20 cellular contexts compared by ENCODE assay signal in the genomic region with DNA sequence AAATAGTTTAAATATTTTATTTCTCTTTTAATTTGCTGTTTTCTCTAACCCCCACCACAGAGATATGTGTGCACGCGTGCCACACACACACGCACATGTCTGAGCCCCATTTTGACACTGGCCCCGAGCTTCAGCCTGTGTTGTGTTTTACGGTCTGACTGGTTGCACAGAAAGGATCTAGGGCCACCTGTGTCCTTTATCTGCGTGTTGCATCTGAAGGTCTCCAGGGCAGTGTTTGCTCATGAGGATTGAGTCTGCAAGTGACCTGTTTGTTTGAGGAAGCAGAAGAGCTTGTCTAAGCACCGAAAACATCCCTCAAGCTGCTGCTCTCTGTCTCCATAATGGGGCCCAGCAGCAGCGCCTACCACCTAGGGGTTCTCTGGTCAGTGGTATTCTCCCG.
DNase-seq lines count a peak whose midpoint lies in the region; ATAC-seq and TF ChIP-seq lines count a peak whose summit lies in the region.
"Had no signal": no experiment of that assay in that cellular context is flagged by ENCODE, and none has a peak within 500 bp of the region (broad histone marks: within the 10 kb centered on the region; RNA-seq: fewer than 3 reads in every experiment).

No MANE protein-coding gene starts in this region.

- H3K4me2 ChIP-seq in GM23338 (no peak overlapping the region), mesendoderm (ENCODE audit: low read length) (no peak overlapping the region)

- no peak overlapping the region for H3K9ac ChIP-seq in mesendoderm (ENCODE audit: low read length)

- ATAC-seq in GM23338 (no peak), GM21515 (IDR thresholded peaks at IDR 0.05; ENCODE audit: unreplicated experiment) (no peak)
- ATAC-seq: CD8-positive, alpha-beta T cell; gastroesophageal sphincter had no signal

- H3K36me3 Mint-ChIP-seq in Caco-2 (ENCODE audit: insufficient read depth, unreplicated experiment) = no peaks in the 10 kb centered on the region
- H3K36me3 Mint-ChIP-seq in GM23338 (ENCODE audit: low read depth) = no peaks in the 10 kb centered on the region
- H3K36me3 Mint-ChIP-seq in activated T-helper 2 cell treated with anti-CD3 and anti-CD28 coated beads, Interferon-gamma antibody, Interleukin-2, Interleukin-4, amounts not matched to agents 10 μg/mL and 5 μg/mL and 100 μg/mL, durations not matched to agents 14 hours and 24 hours and 36 hours (ENCODE audit: low read depth) = no peaks in the 10 kb centered on the region
- no peaks in the 10 kb centered on the region for H3K36me3 Mint-ChIP-seq in activated T-helper 1 cell treated with anti-CD3 and anti-CD28 coated beads, Interleukin-12 subunit alpha, Interleukin-12 subunit beta, Interleukin-2, Interleukin-4 antibody, amounts not matched to agents 30 ng/mL and 10 ng/mL and 1 ng/mL, durations not matched to agents 14 hours and 24 hours and 36 hours (ENCODE audit: low read depth)
- H3K36me3 Mint-ChIP-seq: activated naive CD4-positive, alpha-beta T cell treated with anti-CD3 and anti-CD28 coated beads, Interleukin-2, amount 50 U/mL, for 24 hours; CD8-positive, alpha-beta T cell had no signal

- H3K4me1 Mint-ChIP-seq in Caco-2 (ENCODE audit: low read depth, unreplicated experiment) = peaks cover 33% of the 10 kb centered on the region
- peaks cover 8% of the 10 kb centered on the region; the same call in 2 of the 3 replicates for H3K4me1 Mint-ChIP-seq in GM23338
- no peaks in the 10 kb centered on the region for H3K4me1 Mint-ChIP-seq in activated T-helper 2 cell treated with anti-CD3 and anti-CD28 coated beads, Interferon-gamma antibody, Interleukin-2, Interleukin-4, amounts not matched to agents 10 μg/mL and 5 μg/mL and 100 μg/mL, durations not matched to agents 14 hours and 24 hours and 36 hours (ENCODE audit: low read depth)
- H3K4me1 Mint-ChIP-seq in activated T-helper 1 cell treated with anti-CD3 and anti-CD28 coated beads, Interleukin-12 subunit alpha, Interleukin-12 subunit beta, Interleukin-2, Interleukin-4 antibody, amounts not matched to agents 30 ng/mL and 10 ng/mL and 1 ng/mL, durations not matched to agents 14 hours and 24 hours and 36 hours (ENCODE audit: low read depth) = no peaks in the 10 kb centered on the region
- H3K4me1 Mint-ChIP-seq: activated B cell treated with CpG ODN at 0.5 μM for 24 hours; activated naive CD4-positive, alpha-beta T cell treated with anti-CD3 and anti-CD28 coated beads, Interleukin-2, amount 50 U/mL, for 24 hours had no signal

- H3K79me1 ChIP-seq in mesendoderm (ENCODE audit: low read length) = no peaks in the 10 kb centered on the region

- peak overlapping the region; percentile 37 for H3K56ac ChIP-seq in mesendoderm (ENCODE audit: low read length)

- H3K4me1 ChIP-seq in Caco-2 = peaks cover 36% of the 10 kb centered on the region
- H3K4me1 ChIP-seq in GM23338 (ENCODE audit: insufficient read depth) = 0 out of 2 replicates have a peak, but pooled peaks cover 12% of the 10 kb centered on the region
- H3K4me1 ChIP-seq in mesendoderm (ENCODE audit: control insufficient read depth, low read depth, low read length) = no peaks in the 10 kb centered on the region
- H3K4me1 ChIP-seq: gastroesophageal sphincter, tibial nerve had no signal

- H3K4me3 Mint-ChIP-seq in Caco-2 (ENCODE audit: unreplicated experiment) = peak overlapping the region; percentile 35
- no peak overlapping the region for H3K4me3 Mint-ChIP-seq in GM23338
- no peak overlapping the region for H3K4me3 Mint-ChIP-seq in activated T-helper 2 cell treated with anti-CD3 and anti-CD28 coated beads, Interferon-gamma antibody, Interleukin-2, Interleukin-4, amounts not matched to agents 10 μg/mL and 5 μg/mL and 100 μg/mL, durations not matched to agents 14 hours and 24 hours and 36 hours (ENCODE audit: low read depth)
- no peak overlapping the region for H3K4me3 Mint-ChIP-seq in activated T-helper 1 cell treated with anti-CD3 and anti-CD28 coated beads, Interleukin-12 subunit alpha, Interleukin-12 subunit beta, Interleukin-2, Interleukin-4 antibody, amounts not matched to agents 30 ng/mL and 10 ng/mL and 1 ng/mL, durations not matched to agents 14 hours and 24 hours and 36 hours
- H3K4me3 Mint-ChIP-seq: activated B cell treated with CpG ODN at 0.5 μM for 24 hours; activated naive CD4-positive, alpha-beta T cell treated with anti-CD3 and anti-CD28 coated beads, Interleukin-2, amount 50 U/mL, for 24 hours; CD8-positive, alpha-beta T cell; neural crest cell had no signal

- no peaks in the 10 kb centered on the region for H4K20me1 ChIP-seq in GM23338 (replicated peaks; ENCODE audit: insufficient read depth)

- H3K27me3 Mint-ChIP-seq in Caco-2 (ENCODE audit: insufficient read depth, unreplicated experiment) (no peaks in the 10 kb centered on the region), GM23338 (ENCODE audit: insufficient read depth, low read depth, poor library complexity) (peaks cover 5% of the 10 kb centered on the region)
- no peaks in the 10 kb centered on the region for H3K27me3 Mint-ChIP-seq in activated T-helper 2 cell treated with anti-CD3 and anti-CD28 coated beads, Interferon-gamma antibody, Interleukin-2, Interleukin-4, amounts not matched to agents 10 μg/mL and 5 μg/mL and 100 μg/mL, durations not matched to agents 14 hours and 24 hours and 36 hours (ENCODE audit: low read depth)
- H3K27me3 Mint-ChIP-seq in activated T-helper 1 cell treated with anti-CD3 and anti-CD28 coated beads, Interleukin-12 subunit alpha, Interleukin-12 subunit beta, Interleukin-2, Interleukin-4 antibody, amounts not matched to agents 30 ng/mL and 10 ng/mL and 1 ng/mL, durations not matched to agents 14 hours and 24 hours and 36 hours (ENCODE audit: insufficient read depth) = peaks cover 4% of the 10 kb centered on the region
- H3K27me3 Mint-ChIP-seq: activated B cell treated with CpG ODN at 0.5 μM for 24 hours had no signal

- H3K9me3 ChIP-seq in Caco-2 = no peaks in the 10 kb centered on the region
- H3K9me3 ChIP-seq: gastroesophageal sphincter had no signal

- H3F3A ChIP-seq in GM23338 (replicated peaks; ENCODE audit: low read depth) = no peaks in the 10 kb centered on the region

- H2BK120ac ChIP-seq in mesendoderm (ENCODE audit: low read depth, low read length) = no peak overlapping the region

- peak overlapping the region; percentile 34 for H2BK5ac ChIP-seq in mesendoderm (ENCODE audit: low read length)

- no peak overlapping the region for H3K27ac ChIP-seq in GM23338 (ENCODE audit: low read depth)
- H3K27ac ChIP-seq in mesendoderm (ENCODE audit: low read depth, low read length) = no peak overlapping the region
- H3K27ac ChIP-seq: gastroesophageal sphincter, tibial nerve had no signal

- no peaks in the 10 kb centered on the region for H3K79me2 ChIP-seq in GM23338 (replicated peaks; ENCODE audit: insufficient read depth)
- no peaks in the 10 kb centered on the region for H3K79me2 ChIP-seq in mesendoderm (ENCODE audit: control insufficient read depth, insufficient read depth, low read length)

- WGBS in mesendoderm (ENCODE audit: extremely low coverage, insufficient coverage, low lambda C conversion rate) = no CpG with 5 or more reads among the region's 9 CpGs

- no peak overlapping the region for H2AK5ac ChIP-seq in mesendoderm (ENCODE audit: low read length)

- H3K23ac ChIP-seq in mesendoderm (ENCODE audit: low read length) = no peak overlapping the region

- DNase-seq in Caco-2 = peak; percentile 63 to 73
- DNase-seq in GM23338 (ENCODE audit: low spot score) = no peak
- DNase-seq in NCI-H69 (lab: John Stamatoyannopoulos, UW) = peak; percentile 66
- peak; percentile 38 for DNase-seq in mesendoderm
- DNase-seq in activated T-helper 2 cell treated with anti-CD3 and anti-CD28 coated beads, Interferon-gamma antibody, Interleukin-2, Interleukin-4, amounts not matched to agents 10 μg/mL and 5 μg/mL and 100 μg/mL, durations not matched to agents 14 hours and 24 hours and 36 hours (ENCODE audit: low spot score) = no peak
- no peak for DNase-seq in activated T-helper 1 cell treated with anti-CD3 and anti-CD28 coated beads, Interleukin-12 subunit alpha, Interleukin-12 subunit beta, Interleukin-2, Interleukin-4 antibody, amounts not matched to agents 30 ng/mL and 10 ng/mL and 1 ng/mL, durations not matched to agents 14 hours and 24 hours and 36 hours (ENCODE audit: low spot score)
- DNase-seq: activated B cell treated with CpG ODN at 0.5 μM for 24 hours; CD8-positive, alpha-beta T cell; DMS79 treated with DMSO at 0.1 percent for 48 hours; hypothalamus; KBM-7; MM.1S; NCI-H1694; NCI-H2171; RPMI8226 had no signal

- H3K36me3 ChIP-seq in Caco-2 (ENCODE audit: control insufficient read depth, insufficient read depth, low read length) = no peaks in the 10 kb centered on the region
- no peaks in the 10 kb centered on the region for H3K36me3 ChIP-seq in GM23338 (ENCODE audit: insufficient read depth)
- H3K36me3 ChIP-seq in mesendoderm (ENCODE audit: control insufficient read depth, insufficient read depth, low read length) = no peaks in the 10 kb centered on the region
- H3K36me3 ChIP-seq: gastroesophageal sphincter, tibial nerve had no signal

- H4K8ac ChIP-seq in mesendoderm (ENCODE audit: low read depth, low read length) = no peak overlapping the region

- H3K9me2 ChIP-seq in GM23338 (ENCODE audit: insufficient read depth) = no peaks in the 10 kb centered on the region

- H3K27me3 ChIP-seq in Caco-2 (replicated peaks; ENCODE audit: control insufficient read depth, insufficient read depth, low read length) (no peaks in the 10 kb centered on the region), GM23338 (ENCODE audit: insufficient read depth) (no peaks in the 10 kb centered on the region), mesendoderm (ENCODE audit: insufficient read depth, low read length, poor library complexity) (no peaks in the 10 kb centered on the region)
- H3K27me3 ChIP-seq: tibial nerve had no signal

- H3K27ac Mint-ChIP-seq in Caco-2 (ENCODE audit: unreplicated experiment) (peak overlapping the region; percentile 72), GM23338 (peak overlapping the region; percentile 67; the same call in 1 of the 2 replicates)
- no peak overlapping the region for H3K27ac Mint-ChIP-seq in activated T-helper 2 cell treated with anti-CD3 and anti-CD28 coated beads, Interferon-gamma antibody, Interleukin-2, Interleukin-4, amounts not matched to agents 10 μg/mL and 5 μg/mL and 100 μg/mL, durations not matched to agents 14 hours and 24 hours and 36 hours
- H3K27ac Mint-ChIP-seq in activated T-helper 1 cell treated with anti-CD3 and anti-CD28 coated beads, Interleukin-12 subunit alpha, Interleukin-12 subunit beta, Interleukin-2, Interleukin-4 antibody, amounts not matched to agents 30 ng/mL and 10 ng/mL and 1 ng/mL, durations not matched to agents 14 hours and 24 hours and 36 hours = no peak overlapping the region
- H3K27ac Mint-ChIP-seq: activated B cell treated with CpG ODN at 0.5 μM for 24 hours; activated naive CD4-positive, alpha-beta T cell treated with anti-CD3 and anti-CD28 coated beads, Interleukin-2, amount 50 U/mL, for 24 hours; CD8-positive, alpha-beta T cell had no signal

- H3K4me3 ChIP-seq in Caco-2 (ENCODE audit: low read depth, low read length) (no peak overlapping the region), GM23338 (no peak overlapping the region), mesendoderm (ENCODE audit: low read length) (no peak overlapping the region)
- H3K4me3 ChIP-seq: gastroesophageal sphincter, tibial nerve had no signal

- H2AFZ ChIP-seq in GM23338 = peak overlapping the region; percentile 35; the same call in 1 of the 2 replicates

- no peak overlapping the region for H4K5ac ChIP-seq in mesendoderm (ENCODE audit: low read length)

- no TSS peak for BruUV-seq in Caco-2 (replicated peaks; lab: Mats Ljungman, UMichigan)

- H3K18ac ChIP-seq in mesendoderm (ENCODE audit: low read length) = peak overlapping the region; percentile 16

- no peak overlapping the region for H2BK15ac ChIP-seq in mesendoderm (replicated peaks; ENCODE audit: low read depth)

- POLR2A ChIA-PET in Caco-2 (lab: Charles Lee) = interaction anchor here (0.5 to 0.6 kb wide), 3 partner anchors 14 to 490 kb away, joined by 3 to 11 read pairs (median 3); partner anchors contain the start of gene WAC

- peaks cover 22% of the 10 kb centered on the region for H3K9me3 Mint-ChIP-seq in Caco-2 (ENCODE audit: unreplicated experiment)
- no peaks in the 10 kb centered on the region; the same call in 2 of the 3 replicates for H3K9me3 Mint-ChIP-seq in GM23338
- no peaks in the 10 kb centered on the region for H3K9me3 Mint-ChIP-seq in activated T-helper 2 cell treated with anti-CD3 and anti-CD28 coated beads, Interferon-gamma antibody, Interleukin-2, Interleukin-4, amounts not matched to agents 10 μg/mL and 5 μg/mL and 100 μg/mL, durations not matched to agents 14 hours and 24 hours and 36 hours
- H3K9me3 Mint-ChIP-seq in activated T-helper 1 cell treated with anti-CD3 and anti-CD28 coated beads, Interleukin-12 subunit alpha, Interleukin-12 subunit beta, Interleukin-2, Interleukin-4 antibody, amounts not matched to agents 30 ng/mL and 10 ng/mL and 1 ng/mL, durations not matched to agents 14 hours and 24 hours and 36 hours = no peaks in the 10 kb centered on the region
- H3K9me3 Mint-ChIP-seq: activated B cell treated with CpG ODN at 0.5 μM for 24 hours; activated naive CD4-positive, alpha-beta T cell treated with anti-CD3 and anti-CD28 coated beads, Interleukin-2, amount 50 U/mL, for 24 hours; CD8-positive, alpha-beta T cell had no signal

- peak overlapping the region; percentile 16 for H3K4ac ChIP-seq in mesendoderm (ENCODE audit: low read depth, low read length)

- intact Hi-C loops in Caco-2 (cut with micrococcal nuclease; ENCODE audit: unreplicated experiment) = loop anchor here (10.0 kb wide), 1 partner anchor 82 kb away; no protein-coding TSS in a partner anchor
- intact Hi-C loops in activated T-helper 2 cell treated with anti-CD3 and anti-CD28 coated beads, Interferon-gamma antibody, Interleukin-2, Interleukin-4, amounts not matched to agents 10 μg/mL and 5 μg/mL and 100 μg/mL, durations not matched to agents 14 hours and 24 hours and 36 hours (cut with micrococcal nuclease) = no loop called here
- intact Hi-C loops in activated T-helper 1 cell treated with anti-CD3 and anti-CD28 coated beads, Interleukin-12 subunit alpha, Interleukin-12 subunit beta, Interleukin-2, Interleukin-4 antibody, amounts not matched to agents 30 ng/mL and 10 ng/mL and 1 ng/mL, durations not matched to agents 14 hours and 24 hours and 36 hours (cut with micrococcal nuclease) = no loop called here

- CTCF ChIA-PET in Caco-2 (lab: Charles Lee) = interaction anchor here (0.6 to 1.0 kb wide), 8 partner anchors 31 to 349 kb away, joined by 3 to 6 read pairs (median 3); no protein-coding TSS in a partner anchor

- TF ChIP-seq CTCF in Caco-2 (IDR thresholded peaks at IDR 0.05; ENCODE audit: insufficient read depth in 1 of 2, low read depth in 1 of 2, low read length in 1 of 2, severe bottlenecking in 1 of 2, unreplicated experiment in 1 of 2) = no peak
- TF ChIP-seq CTCF in GM23338 (conservative IDR thresholded peaks at IDR 0.05; ENCODE audit: low read depth in 2 of 2) = no peak

Comparison
In these comparisons a context has a peak if more than half of its experiments do, and no peak if none do; other contexts are left out.
1. DNase-seq: peak in Caco-2 (2 of 2), NCI-H69 (single experiment) and mesendoderm (single experiment); none in GM23338 (single experiment), activated T-helper 2 cell treated with anti-CD3 and anti-CD28 coated beads, Interferon-gamma antibody, Interleukin-2, Interleukin-4, amounts not matched to agents 10 μg/mL and 5 μg/mL and 100 μg/mL, durations not matched to agents 14 hours and 24 hours and 36 hours (single experiment) and activated T-helper 1 cell treated with anti-CD3 and anti-CD28 coated beads, Interleukin-12 subunit alpha, Interleukin-12 subunit beta, Interleukin-2, Interleukin-4 antibody, amounts not matched to agents 30 ng/mL and 10 ng/mL and 1 ng/mL, durations not matched to agents 14 hours and 24 hours and 36 hours (single experiment).
2. H3K27ac Mint-ChIP-seq: peak in Caco-2 (single experiment) and GM23338 (single experiment); none in activated T-helper 2 cell treated with anti-CD3 and anti-CD28 coated beads, Interferon-gamma antibody, Interleukin-2, Interleukin-4, amounts not matched to agents 10 μg/mL and 5 μg/mL and 100 μg/mL, durations not matched to agents 14 hours and 24 hours and 36 hours (single experiment) and activated T-helper 1 cell treated with anti-CD3 and anti-CD28 coated beads, Interleukin-12 subunit alpha, Interleukin-12 subunit beta, Interleukin-2, Interleukin-4 antibody, amounts not matched to agents 30 ng/mL and 10 ng/mL and 1 ng/mL, durations not matched to agents 14 hours and 24 hours and 36 hours (single experiment).